27 cellular contexts compared by ENCODE assay signal in the genomic region with DNA sequence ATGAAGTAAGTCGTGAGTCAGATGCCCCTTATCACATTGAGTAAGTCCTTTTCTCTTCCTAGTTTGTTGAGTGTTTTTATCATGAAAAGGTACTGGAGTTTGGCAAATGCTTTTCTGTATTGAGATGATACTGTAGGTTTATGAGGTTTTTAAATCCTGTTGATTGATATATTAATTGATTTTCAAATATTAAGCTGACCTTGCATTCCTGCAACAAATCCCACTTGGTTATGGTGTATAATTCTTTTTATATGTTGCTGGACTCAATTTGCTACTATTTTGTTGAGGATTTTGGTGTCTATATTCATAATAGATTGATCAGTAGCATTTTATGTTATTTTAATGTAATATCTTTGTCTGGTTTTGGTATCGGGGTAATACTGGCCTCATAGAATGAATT.
"Had no signal": no experiment of that assay in that cellular context is flagged by ENCODE, and none has a peak within 500 bp of the region (broad histone marks: within the 10 kb centered on the region; RNA-seq: fewer than 3 reads in every experiment).

No MANE protein-coding gene starts in this region.

- H3K9ac ChIP-seq: neural progenitor cell, parathyroid adenoma had no signal

- H3K4me3 ChIP-seq: neural progenitor cell, ovary, psoas muscle, skin epidermis, smooth muscle cell, spleen, stomach, thoracic aorta, thyroid gland, tibial nerve, upper lobe of left lung, vagina had no signal

- H3K27ac ChIP-seq: neural progenitor cell, ovary, parathyroid adenoma, psoas muscle, skin epidermis, spleen, stomach, thoracic aorta, thyroid gland, tibial nerve, upper lobe of left lung, vagina had no signal

- FAIRE-seq: urothelium cell line had no signal

- H3K9me3 ChIP-seq: ovary, psoas muscle, spleen, stomach, thoracic aorta, thyroid gland, tibial nerve, upper lobe of left lung, vagina had no signal

- H3K4me1 ChIP-seq: neural progenitor cell, parathyroid adenoma, psoas muscle, spleen, stomach, thyroid gland, tibial nerve, upper lobe of left lung, vagina had no signal

- H3K36me3 ChIP-seq: neural progenitor cell, ovary, spleen, stomach, thoracic aorta, thyroid gland, tibial nerve, upper lobe of left lung, vagina had no signal

- H3K27me3 ChIP-seq: neural progenitor cell, ovary, spleen, stomach, thyroid gland, tibial nerve, upper lobe of left lung, vagina had no signal

- H3K4me2 ChIP-seq: neural progenitor cell, smooth muscle cell had no signal

- H3K79me2 ChIP-seq: parathyroid adenoma had no signal

- ATAC-seq: naive thymus-derived CD4-positive, alpha-beta T cell; natural killer cell; psoas muscle; right cardiac atrium; sciatic nerve; stimulated activated effector memory CD8-positive, alpha-beta T cell treated with anti-CD3 and anti-CD28 coated beads, Interleukin-12 subunit alpha, Interleukin-12 subunit beta, amount 100 ng/mL, for 72 hours; stimulated activated naive B cell treated with anti-CD40 and anti-IgM and Interleukin-4, amounts not matched to agents 10 μg/mL and 1 μg/mL and 100 μg/mL, for 72 hours had no signal

- DNase-seq: naive thymus-derived CD4-positive, alpha-beta T cell; natural killer cell; occipital lobe; ovary; posterior cingulate gyrus; psoas muscle; right cardiac atrium; spleen; stimulated activated CD4-positive, alpha-beta T cell treated with anti-CD3 and anti-CD28 coated beads, Interleukin-12 subunit alpha, Interleukin-12 subunit beta, amount 100 ng/mL, for 4 hours; stimulated activated CD4-positive, alpha-beta T cell treated with anti-CD3 and anti-CD28 coated beads, Interleukin-1b, Interleukin-23, amount 100 ng/mL, for 48 hours; stimulated activated CD4-positive, alpha-beta T cell treated with anti-CD3 and anti-CD28 coated beads, Interleukin-4, amount 100 ng/mL, for 24 hours; stimulated activated naive B cell treated with anti-CD40 and anti-IgM and Interleukin-4, amounts not matched to agents 10 μg/mL and 1 μg/mL and 100 μg/mL, for 72 hours; stimulated activated naive CD4-positive, alpha-beta T cell treated with Interleukin-2 at 50 U/mL for 16 hours; stomach; thyroid gland; trophoblast cell; upper lobe of left lung had no signal

- H2AFZ ChIP-seq: neural progenitor cell, parathyroid adenoma had no signal
